Comparison of ENCODE assay signal across 23 cellular contexts in the genomic region with DNA sequence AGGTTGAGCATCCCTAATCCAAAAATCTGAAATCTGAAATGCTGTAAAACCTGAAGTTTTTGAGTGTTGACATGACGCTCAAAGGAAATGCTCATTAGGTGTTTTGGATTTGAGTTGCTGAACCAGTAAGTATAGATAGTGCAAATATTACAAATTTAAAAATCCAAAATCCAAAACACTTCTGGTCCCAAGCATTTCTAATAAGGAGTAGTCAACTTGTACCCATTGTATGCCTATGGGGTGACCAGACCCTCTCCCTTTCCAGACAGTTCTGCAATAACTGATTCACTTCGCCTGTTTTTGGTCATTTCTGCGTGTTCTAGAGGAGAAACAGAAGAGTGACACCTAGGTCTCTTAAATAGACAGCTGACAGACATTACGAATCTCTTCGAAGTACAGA.
"Had no signal": no experiment of that assay in that cellular context is flagged by ENCODE, and none has a peak within 500 bp of the region (broad histone marks: within the 10 kb centered on the region; RNA-seq: fewer than 3 reads in every experiment).

No MANE protein-coding gene starts in this region.

- H3K36me3 ChIP-seq: breast epithelium, gastroesophageal sphincter, lower lobe of right lung, pancreas, right atrium auricular region, spleen, tibial artery had no signal

- H3K27ac ChIP-seq: breast epithelium, epithelial cell of prostate, lower lobe of right lung, pancreas, psoas muscle, spleen, VCaP had no signal

- H3K36me3 Mint-ChIP-seq: activated naive CD4-positive, alpha-beta T cell treated with anti-CD3 and anti-CD28 coated beads, Interleukin-2, amount 50 U/mL, for 72 hours; natural killer cell treated with Interleukin-12 subunit alpha and Interleukin-12 subunit beta and Interleukin-15 and Interleukin-18, amount 100 ng/mL, for 72 hours had no signal

- H3K4me3 ChIP-seq: breast epithelium, coronary artery, gastroesophageal sphincter, lower lobe of right lung, pancreas, psoas muscle, right atrium auricular region, spleen, tibial artery had no signal

- ATAC-seq: activated CD8-positive, alpha-beta T cell treated with anti-CD3 and anti-CD28 coated beads, Interleukin-2, amount 10 ng/mL, durations not matched to agents 7 days and 5 days; activated naive CD4-positive, alpha-beta T cell treated with anti-CD3 and anti-CD28 coated beads, Interleukin-2, amount 50 U/mL, for 72 hours; gastroesophageal sphincter; lower lobe of right lung; natural killer cell treated with Interleukin-12 subunit alpha and Interleukin-12 subunit beta and Interleukin-15 and Interleukin-18, amount 100 ng/mL, for 72 hours; pancreas; psoas muscle had no signal

- H3K27me3 ChIP-seq: breast epithelium, gastroesophageal sphincter, pancreas, right atrium auricular region, tibial artery had no signal

- H3K27me3 Mint-ChIP-seq: natural killer cell treated with Interleukin-12 subunit alpha and Interleukin-12 subunit beta and Interleukin-15 and Interleukin-18, amount 100 ng/mL, for 72 hours had no signal

- DNase-seq: activated CD4-positive, alpha-beta T cell treated with anti-CD3 and anti-CD28 coated beads for 1 hour; activated CD4-positive, alpha-beta T cell treated with anti-CD3 and anti-CD28 coated beads, Interleukin-2, amount 50 U/mL, for 1 hour; activated CD8-positive, alpha-beta T cell treated with anti-CD3 and anti-CD28 coated beads, Interleukin-2, amount 10 ng/mL, durations not matched to agents 7 days and 5 days; aorta; cerebellar nuclear complex; head of caudate nucleus; kidney; lower lobe of right lung; pancreas; psoas muscle; spleen; stimulated activated CD4-positive, alpha-beta T cell treated with anti-CD3 and anti-CD28 coated beads, Interleukin-4, amount 100 ng/mL, for 1 hour; stimulated activated naive CD4-positive, alpha-beta T cell treated with Interleukin-2 at 50 U/mL for 16 hours; tibial artery had no signal

- H3K9me3 ChIP-seq: breast epithelium, gastroesophageal sphincter, lower lobe of right lung, pancreas, psoas muscle, right atrium auricular region, spleen, tibial artery had no signal

- H3K9me3 Mint-ChIP-seq: activated naive CD4-positive, alpha-beta T cell treated with anti-CD3 and anti-CD28 coated beads, Interleukin-2, amount 50 U/mL, for 72 hours; natural killer cell treated with Interleukin-12 subunit alpha and Interleukin-12 subunit beta and Interleukin-15 and Interleukin-18, amount 100 ng/mL, for 72 hours; T-helper 2 cell treated with Interferon-gamma antibody and Interleukin-4, amounts not matched to agents 5 μg/mL and 100 μg/mL, for 36 hours had no signal

- H3K4me1 ChIP-seq: breast epithelium had no signal

- H3K27ac Mint-ChIP-seq: activated CD8-positive, alpha-beta T cell treated with anti-CD3 and anti-CD28 coated beads, Interleukin-2, amount 10 ng/mL, durations not matched to agents 7 days and 5 days; activated naive CD4-positive, alpha-beta T cell treated with anti-CD3 and anti-CD28 coated beads, Interleukin-2, amount 50 U/mL, for 72 hours; natural killer cell treated with Interleukin-12 subunit alpha and Interleukin-12 subunit beta and Interleukin-15 and Interleukin-18, amount 100 ng/mL, for 72 hours; T-helper 2 cell treated with Interferon-gamma antibody and Interleukin-4, amounts not matched to agents 5 μg/mL and 100 μg/mL, for 36 hours had no signal

- H3K4me3 Mint-ChIP-seq: activated CD8-positive, alpha-beta T cell treated with anti-CD3 and anti-CD28 coated beads, Interleukin-2, amount 10 ng/mL, durations not matched to agents 7 days and 5 days; natural killer cell treated with Interleukin-12 subunit alpha and Interleukin-12 subunit beta and Interleukin-15 and Interleukin-18, amount 100 ng/mL, for 72 hours; T-helper 2 cell treated with Interferon-gamma antibody and Interleukin-4, amounts not matched to agents 5 μg/mL and 100 μg/mL, for 36 hours had no signal
